In the genomic region with DNA sequence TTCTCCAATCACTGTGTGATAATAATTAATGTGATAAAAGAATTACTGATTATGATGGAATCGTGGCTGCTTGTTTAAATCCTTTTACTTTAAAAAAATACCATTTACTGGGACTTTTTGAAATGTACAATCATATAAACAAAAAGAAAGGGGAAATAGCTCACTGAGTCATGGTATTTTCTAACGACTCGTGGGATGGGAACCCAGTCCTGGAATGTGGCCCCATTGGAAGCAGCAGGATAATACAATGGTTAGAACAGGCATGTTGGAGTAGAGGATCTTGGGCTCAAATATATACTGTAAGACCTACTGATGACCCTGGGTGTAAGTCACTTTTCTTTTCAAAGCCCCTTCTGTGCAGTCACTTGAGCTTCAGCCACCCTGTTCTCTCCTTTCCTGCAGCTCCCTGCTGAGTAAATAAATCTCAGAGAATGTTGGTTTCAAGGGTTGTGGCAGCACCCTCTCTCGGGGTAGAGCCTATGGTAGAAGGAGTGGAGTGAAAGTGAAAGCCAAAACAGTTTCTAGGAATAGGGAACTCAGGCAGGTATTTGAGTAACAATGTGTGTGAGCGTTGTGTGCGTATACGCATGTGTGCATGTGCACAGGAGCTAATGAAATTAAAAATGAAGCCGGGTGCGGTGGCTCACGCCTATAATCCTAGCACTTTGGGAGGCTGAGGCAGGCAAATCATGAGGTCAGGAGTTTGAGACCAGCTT, we compare ENCODE assay signal across 9 cellular contexts. TPM values are rescaled to one million over a fixed set of nuclear protein-coding genes. Genes with fewer than 3 reads are reported as not detected.
DNase-seq lines count a peak whose midpoint lies in the region; ATAC-seq, FAIRE-seq and TF ChIP-seq lines count a peak whose summit lies in the region.
"Had no signal": no experiment of that assay in that cellular context is flagged by ENCODE, and none has a peak within 500 bp of the region (broad histone marks: within the 10 kb centered on the region; RNA-seq: fewer than 3 reads in every experiment).

No MANE protein-coding gene starts in this region.

- DNase-seq in DND-41 (peak; percentile 19), GM20000 (ENCODE audit: low spot score) (peak; percentile 30), HT-29 (ENCODE audit: low spot score) (peak; percentile 58), astrocyte (ENCODE audit: low read depth) (peak; percentile 37), NCI-H524 (lab: John Stamatoyannopoulos, UW) (no peak), COR-L47 (lab: John Stamatoyannopoulos, UW) (no peak), NCI-H1694 (lab: John Stamatoyannopoulos, UW) (no peak)

- H3K9me3 Mint-ChIP-seq in astrocyte (ENCODE audit: unreplicated experiment): no peaks in the 10 kb centered on the region

- peaks cover 15% of the 10 kb centered on the region for H3K4me1 Mint-ChIP-seq in astrocyte (ENCODE audit: low read depth, unreplicated experiment)

- no peak overlapping the region for H3K27ac Mint-ChIP-seq in astrocyte (ENCODE audit: unreplicated experiment)

- H3K27me3 Mint-ChIP-seq in astrocyte (ENCODE audit: low read depth, unreplicated experiment): peaks cover 5% of the 10 kb centered on the region

- no peak overlapping the region for H3K4me3 Mint-ChIP-seq in astrocyte (ENCODE audit: unreplicated experiment)

- no peaks in the 10 kb centered on the region for H4K20me1 ChIP-seq in DND-41 (ENCODE audit: insufficient read depth, low read length)
- H4K20me1 ChIP-seq in astrocyte (ENCODE audit: insufficient read depth, low read length): no peaks in the 10 kb centered on the region

- no peaks in the 10 kb centered on the region for H3K9me3 ChIP-seq in DND-41 (ENCODE audit: insufficient read depth, low read length, severe bottlenecking)
- H3K9me3 ChIP-seq in astrocyte (ENCODE audit: insufficient read depth, low read depth, low read length): no peaks in the 10 kb centered on the region
- H3K9me3 ChIP-seq in muscle layer of duodenum (ENCODE audit: control insufficient read depth in 1 of 2, low read length in 2 of 2): no peaks in the 10 kb centered on the region

- ATAC-seq in DND-41 (ENCODE audit: insufficient read depth, low read depth): peak; percentile 87

- H3K4me2 ChIP-seq in DND-41 (ENCODE audit: insufficient read depth, low read length): peak overlapping the region; percentile 22; the same call in 1 of the 2 replicates
- peak overlapping the region; percentile 10 for H3K4me2 ChIP-seq in astrocyte (ENCODE audit: low read length)
- H3K4me2 ChIP-seq: KMS-11 had no signal

- H3K4me1 ChIP-seq in DND-41 (ENCODE audit: insufficient read depth, low read length) (peaks cover 6% of the 10 kb centered on the region), astrocyte (ENCODE audit: insufficient read depth, low read length) (peaks cover 7% of the 10 kb centered on the region), muscle layer of duodenum (ENCODE audit: control insufficient read depth in 1 of 2, insufficient read depth in 2 of 2, low read length in 2 of 2) (peaks cover 0 to 19% of the 10 kb centered on the region in 2 donors)

- H3K9ac ChIP-seq in DND-41 (ENCODE audit: low read depth, low read length) (no peak overlapping the region), astrocyte (ENCODE audit: low read length) (no peak overlapping the region)
- H3K9ac ChIP-seq: KMS-11 had no signal

- H2AFZ ChIP-seq in DND-41 (ENCODE audit: low read depth, low read length) (no peak overlapping the region; the same call in 1 of the 2 replicates), astrocyte (ENCODE audit: low read depth, low read length) (no peak overlapping the region)

- no peaks in the 10 kb centered on the region for H3K36me3 ChIP-seq in DND-41 (ENCODE audit: insufficient read depth, low read length)
- H3K36me3 ChIP-seq in astrocyte (ENCODE audit: insufficient read depth, low read length): no peaks in the 10 kb centered on the region
- H3K36me3 ChIP-seq in muscle layer of duodenum (ENCODE audit: control insufficient read depth in 1 of 2, insufficient read depth in 2 of 2, low read length in 2 of 2): no peaks in the 10 kb centered on the region

- TF ChIP-seq CTCF in DND-41 (IDR thresholded peaks at IDR 0.05; ENCODE audit: borderline replicate concordance, extremely low read depth, low read length, poor library complexity, severe bottlenecking) (no peak), GM20000 (IDR thresholded peaks at IDR 0.05; ENCODE audit: extremely low read depth, missing control alignments) (no peak), astrocyte (IDR thresholded peaks at IDR 0.05; ENCODE audit: insufficient read depth, low read depth, low read length) (no peak)

- FAIRE-seq in astrocyte (lab: Jason Lieb, UNC): no peak

- H3K79me2 ChIP-seq in DND-41 (ENCODE audit: insufficient read depth, low read length) (no peaks in the 10 kb centered on the region), astrocyte (ENCODE audit: insufficient read depth, low read length) (no peaks in the 10 kb centered on the region)

- H3K4me3 ChIP-seq in DND-41 (ENCODE audit: low read depth in 1 of 2, low read length in 2 of 2) (no peak overlapping the region), astrocyte (ENCODE audit: insufficient read depth, low read depth, low read length) (no peak overlapping the region), muscle layer of duodenum (ENCODE audit: low read depth in 1 of 2, low read length in 2 of 2) (peak overlapping the region in 1 of 2 donors; percentile 50)

- H3K27me3 ChIP-seq in DND-41 (ENCODE audit: insufficient read depth, low read length, poor library complexity): no peaks in the 10 kb centered on the region
- no peaks in the 10 kb centered on the region for H3K27me3 ChIP-seq in astrocyte (ENCODE audit: insufficient read depth, low read length)
- no peaks in the 10 kb centered on the region for H3K27me3 ChIP-seq in muscle layer of duodenum (ENCODE audit: low read depth, low read length)

- H3K36me3 Mint-ChIP-seq in astrocyte (ENCODE audit: low read depth, unreplicated experiment): no peaks in the 10 kb centered on the region

- no peak overlapping the region for H3K27ac ChIP-seq in DND-41 (ENCODE audit: low read length)
- H3K27ac ChIP-seq in astrocyte (ENCODE audit: low read depth, low read length): no peak overlapping the region
- H3K27ac ChIP-seq in muscle layer of duodenum (ENCODE audit: low read length): peak overlapping the region; percentile 67
- H3K27ac ChIP-seq: KMS-11 had no signal

RNA-seq across cellular contexts. Expression of a gene that starts 40.7 kb away (rescaled TPM):
- total RNA-seq in HT-29 (2014; rRNA removed; shearing (Covaris generic)): 117 and 123 TPM in 2 replicates
- 234 and 243 TPM in 2 replicates for total RNA-seq in astrocyte

Comparison
In these comparisons a context has a peak if more than half of its experiments do, and no peak if none do; other contexts are left out.
1. DNase-seq: peak in DND-41 (single experiment), GM20000 (single experiment), HT-29 (single experiment) and astrocyte (single experiment); none in NCI-H524 (0 of 2), COR-L47 (single experiment) and NCI-H1694 (single experiment).